Comparison of ENCODE assay signal across 1 cellular context in genomic region chr10:97736902-97737769, GRCh38.
TF ChIP-seq lines count a peak whose summit lies in the region.

A gene with protein sequence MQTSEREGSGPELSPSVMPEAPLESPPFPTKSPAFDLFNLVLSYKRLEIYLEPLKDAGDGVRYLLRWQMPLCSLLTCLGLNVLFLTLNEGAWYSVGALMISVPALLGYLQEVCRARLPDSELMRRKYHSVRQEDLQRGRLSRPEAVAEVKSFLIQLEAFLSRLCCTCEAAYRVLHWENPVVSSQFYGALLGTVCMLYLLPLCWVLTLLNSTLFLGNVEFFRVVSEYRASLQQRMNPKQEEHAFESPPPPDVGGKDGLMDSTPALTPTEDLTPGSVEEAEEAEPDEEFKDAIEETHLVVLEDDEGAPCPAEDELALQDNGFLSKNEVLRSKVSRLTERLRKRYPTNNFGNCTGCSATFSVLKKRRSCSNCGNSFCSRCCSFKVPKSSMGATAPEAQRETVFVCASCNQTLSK (plus strand): TSS chr10:97737128. CDS start chr10:97738478, 1,350 bp downstream.

TF ChIP-seq in HEK293, 187 proteins besides CTCF, POLR2A, EP300 and RAD21 (continued from another document and continues in another):
- TF ChIP-seq, protein P1, sequence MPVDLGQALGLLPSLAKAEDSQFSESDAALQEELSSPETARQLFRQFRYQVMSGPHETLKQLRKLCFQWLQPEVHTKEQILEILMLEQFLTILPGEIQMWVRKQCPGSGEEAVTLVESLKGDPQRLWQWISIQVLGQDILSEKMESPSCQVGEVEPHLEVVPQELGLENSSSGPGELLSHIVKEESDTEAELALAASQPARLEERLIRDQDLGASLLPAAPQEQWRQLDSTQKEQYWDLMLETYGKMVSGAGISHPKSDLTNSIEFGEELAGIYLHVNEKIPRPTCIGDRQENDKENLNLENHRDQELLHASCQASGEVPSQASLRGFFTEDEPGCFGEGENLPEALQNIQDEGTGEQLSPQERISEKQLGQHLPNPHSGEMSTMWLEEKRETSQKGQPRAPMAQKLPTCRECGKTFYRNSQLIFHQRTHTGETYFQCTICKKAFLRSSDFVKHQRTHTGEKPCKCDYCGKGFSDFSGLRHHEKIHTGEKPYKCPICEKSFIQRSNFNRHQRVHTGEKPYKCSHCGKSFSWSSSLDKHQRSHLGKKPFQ (tag by site-specific recombination; IDR thresholded peaks at IDR 0.05), result 0 out of 2 replicates have a peak, but pooled peaks have one; percentile 42
- no peak for TF ChIP-seq ZNF132 (tag by site-specific recombination; IDR thresholded peaks at IDR 0.05; ENCODE audit: borderline replicate concordance)
- TF ChIP-seq ZFP37 (tag by site-specific recombination; IDR thresholded peaks at IDR 0.05), result 0 out of 2 replicates have a peak, but pooled peaks have one; percentile 40
- peak; percentile 70; the same call in 1 of the 2 replicates for TF ChIP-seq ZBTB20 (tag by site-specific recombination; IDR thresholded peaks at IDR 0.05)
- TF ChIP-seq ZNF701 (tag by site-specific recombination; IDR thresholded peaks at IDR 0.05), result no peak
- TF ChIP-seq, protein P2, sequence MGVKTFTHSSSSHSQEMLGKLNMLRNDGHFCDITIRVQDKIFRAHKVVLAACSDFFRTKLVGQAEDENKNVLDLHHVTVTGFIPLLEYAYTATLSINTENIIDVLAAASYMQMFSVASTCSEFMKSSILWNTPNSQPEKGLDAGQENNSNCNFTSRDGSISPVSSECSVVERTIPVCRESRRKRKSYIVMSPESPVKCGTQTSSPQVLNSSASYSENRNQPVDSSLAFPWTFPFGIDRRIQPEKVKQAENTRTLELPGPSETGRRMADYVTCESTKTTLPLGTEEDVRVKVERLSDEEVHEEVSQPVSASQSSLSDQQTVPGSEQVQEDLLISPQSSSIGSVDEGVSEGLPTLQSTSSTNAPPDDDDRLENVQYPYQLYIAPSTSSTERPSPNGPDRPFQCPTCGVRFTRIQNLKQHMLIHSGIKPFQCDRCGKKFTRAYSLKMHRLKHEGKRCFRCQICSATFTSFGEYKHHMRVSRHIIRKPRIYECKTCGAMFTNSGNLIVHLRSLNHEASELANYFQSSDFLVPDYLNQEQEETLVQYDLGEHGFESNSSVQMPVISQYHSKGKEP (tag by site-specific recombination; IDR thresholded peaks at IDR 0.05), result no peak
- no peak for TF ChIP-seq MZF1 (tag by site-specific recombination; IDR thresholded peaks at IDR 0.05; ENCODE audit: borderline replicate concordance)
- peak; percentile 98 for TF ChIP-seq ZXDB (tag by site-specific recombination; IDR thresholded peaks at IDR 0.05)
- TF ChIP-seq ZNF571 (tag by site-specific recombination; IDR thresholded peaks at IDR 0.05), result no peak
- TF ChIP-seq ZNF791 (tag by site-specific recombination; IDR thresholded peaks at IDR 0.05), result no peak
- peak; percentile 73 for TF ChIP-seq SP3 (tag by site-specific recombination; IDR thresholded peaks at IDR 0.05)
- no peak for TF ChIP-seq ZNF830 (tag by site-specific recombination; IDR thresholded peaks at IDR 0.05; ENCODE audit: low read depth)
- TF ChIP-seq, protein P3, sequence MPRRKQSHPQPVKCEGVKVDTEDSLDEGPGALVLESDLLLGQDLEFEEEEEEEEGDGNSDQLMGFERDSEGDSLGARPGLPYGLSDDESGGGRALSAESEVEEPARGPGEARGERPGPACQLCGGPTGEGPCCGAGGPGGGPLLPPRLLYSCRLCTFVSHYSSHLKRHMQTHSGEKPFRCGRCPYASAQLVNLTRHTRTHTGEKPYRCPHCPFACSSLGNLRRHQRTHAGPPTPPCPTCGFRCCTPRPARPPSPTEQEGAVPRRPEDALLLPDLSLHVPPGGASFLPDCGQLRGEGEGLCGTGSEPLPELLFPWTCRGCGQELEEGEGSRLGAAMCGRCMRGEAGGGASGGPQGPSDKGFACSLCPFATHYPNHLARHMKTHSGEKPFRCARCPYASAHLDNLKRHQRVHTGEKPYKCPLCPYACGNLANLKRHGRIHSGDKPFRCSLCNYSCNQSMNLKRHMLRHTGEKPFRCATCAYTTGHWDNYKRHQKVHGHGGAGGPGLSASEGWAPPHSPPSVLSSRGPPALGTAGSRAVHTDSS (tag by site-specific recombination; IDR thresholded peaks at IDR 0.05), result no peak
- TF ChIP-seq ZNF530 (tag by site-specific recombination; IDR thresholded peaks at IDR 0.05; ENCODE audit: low read depth), result no peak
- TF ChIP-seq, protein P4, sequence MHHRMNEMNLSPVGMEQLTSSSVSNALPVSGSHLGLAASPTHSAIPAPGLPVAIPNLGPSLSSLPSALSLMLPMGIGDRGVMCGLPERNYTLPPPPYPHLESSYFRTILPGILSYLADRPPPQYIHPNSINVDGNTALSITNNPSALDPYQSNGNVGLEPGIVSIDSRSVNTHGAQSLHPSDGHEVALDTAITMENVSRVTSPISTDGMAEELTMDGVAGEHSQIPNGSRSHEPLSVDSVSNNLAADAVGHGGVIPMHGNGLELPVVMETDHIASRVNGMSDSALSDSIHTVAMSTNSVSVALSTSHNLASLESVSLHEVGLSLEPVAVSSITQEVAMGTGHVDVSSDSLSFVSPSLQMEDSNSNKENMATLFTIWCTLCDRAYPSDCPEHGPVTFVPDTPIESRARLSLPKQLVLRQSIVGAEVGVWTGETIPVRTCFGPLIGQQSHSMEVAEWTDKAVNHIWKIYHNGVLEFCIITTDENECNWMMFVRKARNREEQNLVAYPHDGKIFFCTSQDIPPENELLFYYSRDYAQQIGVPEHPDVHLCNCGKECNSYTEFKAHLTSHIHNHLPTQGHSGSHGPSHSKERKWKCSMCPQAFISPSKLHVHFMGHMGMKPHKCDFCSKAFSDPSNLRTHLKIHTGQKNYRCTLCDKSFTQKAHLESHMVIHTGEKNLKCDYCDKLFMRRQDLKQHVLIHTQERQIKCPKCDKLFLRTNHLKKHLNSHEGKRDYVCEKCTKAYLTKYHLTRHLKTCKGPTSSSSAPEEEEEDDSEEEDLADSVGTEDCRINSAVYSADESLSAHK (tag by site-specific recombination; IDR thresholded peaks at IDR 0.05), result peak; percentile 38; the same call in 1 of the 2 replicates
- TF ChIP-seq ZNF398 (tag by site-specific recombination; IDR thresholded peaks at IDR 0.05), result no peak
- peak; percentile 38; the same call in 1 of the 2 replicates for TF ChIP-seq ZNF76 (tag by site-specific recombination; IDR thresholded peaks at IDR 0.05; ENCODE audit: borderline replicate concordance, low read depth)
- no peak for TF ChIP-seq ZNF558 (tag by site-specific recombination; IDR thresholded peaks at IDR 0.05)
- TF ChIP-seq ZSCAN23 (tag by site-specific recombination; IDR thresholded peaks at IDR 0.05), result no peak
- TF ChIP-seq, protein P5, sequence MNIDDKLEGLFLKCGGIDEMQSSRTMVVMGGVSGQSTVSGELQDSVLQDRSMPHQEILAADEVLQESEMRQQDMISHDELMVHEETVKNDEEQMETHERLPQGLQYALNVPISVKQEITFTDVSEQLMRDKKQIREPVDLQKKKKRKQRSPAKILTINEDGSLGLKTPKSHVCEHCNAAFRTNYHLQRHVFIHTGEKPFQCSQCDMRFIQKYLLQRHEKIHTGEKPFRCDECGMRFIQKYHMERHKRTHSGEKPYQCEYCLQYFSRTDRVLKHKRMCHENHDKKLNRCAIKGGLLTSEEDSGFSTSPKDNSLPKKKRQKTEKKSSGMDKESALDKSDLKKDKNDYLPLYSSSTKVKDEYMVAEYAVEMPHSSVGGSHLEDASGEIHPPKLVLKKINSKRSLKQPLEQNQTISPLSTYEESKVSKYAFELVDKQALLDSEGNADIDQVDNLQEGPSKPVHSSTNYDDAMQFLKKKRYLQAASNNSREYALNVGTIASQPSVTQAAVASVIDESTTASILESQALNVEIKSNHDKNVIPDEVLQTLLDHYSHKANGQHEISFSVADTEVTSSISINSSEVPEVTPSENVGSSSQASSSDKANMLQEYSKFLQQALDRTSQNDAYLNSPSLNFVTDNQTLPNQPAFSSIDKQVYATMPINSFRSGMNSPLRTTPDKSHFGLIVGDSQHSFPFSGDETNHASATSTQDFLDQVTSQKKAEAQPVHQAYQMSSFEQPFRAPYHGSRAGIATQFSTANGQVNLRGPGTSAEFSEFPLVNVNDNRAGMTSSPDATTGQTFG (tag by site-specific recombination; IDR thresholded peaks at IDR 0.05; ENCODE audit: borderline replicate concordance), result no peak
- TF ChIP-seq ZNF580 (tag by site-specific recombination; IDR thresholded peaks at IDR 0.05), result peak; percentile 48
- TF ChIP-seq ZNF266 (tag by site-specific recombination; IDR thresholded peaks at IDR 0.05; ENCODE audit: low read depth), result no peak
- TF ChIP-seq SP7 (tag by site-specific recombination; IDR thresholded peaks at IDR 0.05), result peak; percentile 68
- TF ChIP-seq OVOL3 (tag by site-specific recombination; IDR thresholded peaks at IDR 0.05), result peak; percentile 22; the same call in 1 of the 2 replicates
- TF ChIP-seq ZFHX2 (tag by site-specific recombination; conservative IDR thresholded peaks at IDR 0.05), result peak; percentile 86
- peak; percentile 95 for TF ChIP-seq ZBTB21 (tag by site-specific recombination; IDR thresholded peaks at IDR 0.05)
- TF ChIP-seq ZNF624 (tag by site-specific recombination; IDR thresholded peaks at IDR 0.05), result no peak
- TF ChIP-seq ZNF354C (tag by site-specific recombination; IDR thresholded peaks at IDR 0.05; ENCODE audit: borderline replicate concordance, low read depth), result no peak
- peak; percentile 98 for TF ChIP-seq ZNF629 (tag by site-specific recombination; IDR thresholded peaks at IDR 0.05)
- TF ChIP-seq HOXA7 (CRISPR knock-in tag; IDR thresholded peaks at IDR 0.05; ENCODE audit: borderline replicate concordance), result no peak
- TF ChIP-seq, protein P6, sequence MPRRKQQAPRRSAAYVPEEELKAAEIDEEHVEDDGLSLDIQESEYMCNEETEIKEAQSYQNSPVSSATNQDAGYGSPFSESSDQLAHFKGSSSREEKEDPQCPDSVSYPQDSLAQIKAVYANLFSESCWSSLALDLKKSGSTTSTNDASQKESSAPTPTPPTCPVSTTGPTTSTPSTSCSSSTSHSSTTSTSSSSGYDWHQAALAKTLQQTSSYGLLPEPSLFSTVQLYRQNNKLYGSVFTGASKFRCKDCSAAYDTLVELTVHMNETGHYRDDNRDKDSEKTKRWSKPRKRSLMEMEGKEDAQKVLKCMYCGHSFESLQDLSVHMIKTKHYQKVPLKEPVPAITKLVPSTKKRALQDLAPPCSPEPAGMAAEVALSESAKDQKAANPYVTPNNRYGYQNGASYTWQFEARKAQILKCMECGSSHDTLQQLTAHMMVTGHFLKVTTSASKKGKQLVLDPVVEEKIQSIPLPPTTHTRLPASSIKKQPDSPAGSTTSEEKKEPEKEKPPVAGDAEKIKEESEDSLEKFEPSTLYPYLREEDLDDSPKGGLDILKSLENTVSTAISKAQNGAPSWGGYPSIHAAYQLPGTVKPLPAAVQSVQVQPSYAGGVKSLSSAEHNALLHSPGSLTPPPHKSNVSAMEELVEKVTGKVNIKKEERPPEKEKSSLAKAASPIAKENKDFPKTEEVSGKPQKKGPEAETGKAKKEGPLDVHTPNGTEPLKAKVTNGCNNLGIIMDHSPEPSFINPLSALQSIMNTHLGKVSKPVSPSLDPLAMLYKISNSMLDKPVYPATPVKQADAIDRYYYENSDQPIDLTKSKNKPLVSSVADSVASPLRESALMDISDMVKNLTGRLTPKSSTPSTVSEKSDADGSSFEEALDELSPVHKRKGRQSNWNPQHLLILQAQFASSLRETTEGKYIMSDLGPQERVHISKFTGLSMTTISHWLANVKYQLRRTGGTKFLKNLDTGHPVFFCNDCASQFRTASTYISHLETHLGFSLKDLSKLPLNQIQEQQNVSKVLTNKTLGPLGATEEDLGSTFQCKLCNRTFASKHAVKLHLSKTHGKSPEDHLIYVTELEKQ (tag by site-specific recombination; IDR thresholded peaks at IDR 0.05; ENCODE audit: borderline replicate concordance), result no peak; the same call in 1 of the 2 replicates
- peak; percentile 33 for TF ChIP-seq KLF16 (tag by site-specific recombination; IDR thresholded peaks at IDR 0.05)
- no peak for TF ChIP-seq PBX3 (CRISPR knock-in tag; IDR thresholded peaks at IDR 0.05)
- peak; percentile 79 for TF ChIP-seq ZIC2 (tag by site-specific recombination; IDR thresholded peaks at IDR 0.05)
- TF ChIP-seq ZNF449 (tag by site-specific recombination; IDR thresholded peaks at IDR 0.05), result no peak
- no peak for TF ChIP-seq ZNF341 (tag by site-specific recombination; IDR thresholded peaks at IDR 0.05; ENCODE audit: low read depth)
- TF ChIP-seq ZNF404 (tag by site-specific recombination; IDR thresholded peaks at IDR 0.05), result no peak
- TF ChIP-seq ZNF555 (tag by site-specific recombination; conservative IDR thresholded peaks at IDR 0.05), result no peak
- TF ChIP-seq BCL11B (tag by site-specific recombination; IDR thresholded peaks at IDR 0.05; ENCODE audit: low read depth), result peak; percentile 48; the same call in 1 of the 2 replicates
- peak; percentile 19; the same call in 1 of the 2 replicates for TF ChIP-seq ZNF324 (tag by site-specific recombination; IDR thresholded peaks at IDR 0.05)
- TF ChIP-seq ZNF660 (tag by site-specific recombination; IDR thresholded peaks at IDR 0.05), result peak; percentile 31; the same call in 1 of the 2 replicates
